Comparison of ENCODE assay signal across 9 cellular contexts in the genomic region with DNA sequence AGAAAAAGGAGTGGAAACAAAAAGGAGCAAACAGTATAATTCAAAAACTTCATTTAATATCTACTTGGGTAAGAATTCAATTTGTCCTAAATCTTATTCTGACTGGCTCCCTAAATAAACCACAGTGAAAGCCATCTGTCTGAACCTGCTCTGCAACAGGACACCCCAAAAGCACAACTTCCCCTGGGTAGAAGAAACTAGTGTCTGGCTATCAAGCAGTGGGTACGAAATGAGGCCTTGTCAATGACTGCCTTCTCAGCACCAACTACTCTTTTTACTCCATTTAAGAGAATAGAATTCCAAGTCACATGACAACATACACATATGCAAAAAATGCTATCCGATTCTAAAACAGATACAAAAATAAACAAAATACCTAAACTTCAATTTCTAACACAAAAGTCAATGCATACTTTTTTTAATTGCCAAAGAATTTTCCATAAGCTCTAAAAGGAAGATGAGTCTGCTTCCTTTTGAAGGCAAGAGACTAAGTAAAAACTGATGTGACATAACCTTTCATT.
A peak's percentile ranks its signal among the peaks of the same experiment; 100 is the strongest.
DNase-seq lines count a peak whose midpoint lies in the region; ATAC-seq and TF ChIP-seq lines count a peak whose summit lies in the region.
"Had no signal": no experiment of that assay in that cellular context is flagged by ENCODE, and none has a peak within 500 bp of the region (broad histone marks: within the 10 kb centered on the region; RNA-seq: fewer than 3 reads in every experiment).

No MANE protein-coding gene starts in this region.

- peak overlapping the region; percentile 75 for H3K4me3 ChIP-seq in left ventricle myocardium inferior
- H3K4me3 ChIP-seq in brain microvascular endothelial cell (ENCODE audit: low read depth, low read length) = no peak overlapping the region
- H3K4me3 ChIP-seq in vagina = peak overlapping the region; percentile 45 to 56

- H3K36me3 ChIP-seq in left ventricle myocardium inferior (peaks cover 9% of the 10 kb centered on the region), brain microvascular endothelial cell (replicated peaks) (no peaks in the 10 kb centered on the region), vagina (no peaks in the 10 kb centered on the region)

- no peak for ATAC-seq in left ventricle myocardium superior

- TF ChIP-seq CTCF in left ventricle myocardium inferior (IDR thresholded peaks at IDR 0.05; ENCODE audit: borderline replicate concordance) (no peak), brain microvascular endothelial cell (IDR thresholded peaks at IDR 0.05; ENCODE audit: low read depth, low read length, missing control alignments) (no peak), vagina (IDR thresholded peaks at IDR 0.05) (no peak)

- H3K27ac ChIP-seq in left ventricle myocardium inferior (replicated peaks) (peak overlapping the region; percentile 93), brain microvascular endothelial cell (peak overlapping the region; percentile 77), vagina (peak overlapping the region; percentile 92)

- H3K4me1 ChIP-seq in left ventricle myocardium inferior (peaks cover 77% of the 10 kb centered on the region), vagina (peaks cover 63% of the 10 kb centered on the region)

- H3K27me3 ChIP-seq in left ventricle myocardium inferior (ENCODE audit: low read depth) (no peaks in the 10 kb centered on the region), brain microvascular endothelial cell (replicated peaks) (no peaks in the 10 kb centered on the region), vagina (no peaks in the 10 kb centered on the region)

- DNase-seq in left ventricle myocardium inferior = no peak
- DNase-seq in left ventricle myocardium superior = no peak
- DNase-seq in brain microvascular endothelial cell = no peak
- peak; percentile 20 for DNase-seq in midbrain (lab: John Stamatoyannopoulos, UW)
- no peak for DNase-seq in vagina (ENCODE audit: extremely low spot score in 2 of 2)
- DNase-seq in DMS53 treated with DMSO at 0.1 percent for 48 hours (lab: John Stamatoyannopoulos, UW; ENCODE audit: unreplicated experiment) = no peak
- DNase-seq in retina = no peak
- DNase-seq in NCI-H446 treated with DMSO at 0.1 percent for 48 hours (lab: John Stamatoyannopoulos, UW) = no peak
- DNase-seq: naive B cell had no signal

- TF ChIP-seq POLR2A in vagina (IDR thresholded peaks at IDR 0.05) = no peak

- in situ Hi-C loops in brain microvascular endothelial cell (cut with HindIII; ENCODE audit: low pct_ligation_motif_present, low sequenced_read_pairs) = no loop called here

- no peaks in the 10 kb centered on the region for H3K9me3 ChIP-seq in left ventricle myocardium inferior (replicated peaks)
- H3K9me3 ChIP-seq in vagina = no peaks in the 10 kb centered on the region

- intact Hi-C loops in left ventricle myocardium inferior (cut with micrococcal nuclease) = no loop called here
- intact Hi-C loops in left ventricle myocardium superior (cut with micrococcal nuclease) = loop anchor here (10.0 kb wide), 1 partner anchor 90 kb away; no protein-coding TSS in a partner anchor
- intact Hi-C loops in vagina (cut with DNase I) = no loop called here
